In the genomic region with DNA sequence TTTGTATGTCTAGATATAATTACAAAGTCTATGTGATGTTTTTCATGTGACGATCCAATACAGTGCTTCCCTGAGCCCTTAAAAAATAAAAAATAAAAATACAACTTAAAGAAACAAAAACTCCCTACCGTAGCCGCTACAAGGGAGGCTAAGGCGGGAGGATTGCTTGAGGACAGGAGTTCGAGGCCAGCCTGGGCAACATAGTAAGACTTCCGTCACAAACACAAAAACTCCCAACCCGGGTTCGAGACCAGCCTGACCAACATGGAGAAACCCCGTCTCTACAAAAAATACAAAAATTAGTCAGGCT, we compare ENCODE assay signal across 1 cellular context.
TF ChIP-seq lines count a peak whose summit lies in the region.

No MANE protein-coding gene starts in this region.

TF ChIP-seq in IMR-90, 13 proteins besides CTCF, POLR2A, EP300 and RAD21:
- TF ChIP-seq MXI1 (IDR thresholded peaks at IDR 0.05; ENCODE audit: borderline replicate concordance, low read depth, low read length): no peak
- TF ChIP-seq MAZ (IDR thresholded peaks at IDR 0.05; ENCODE audit: borderline replicate concordance, low read depth, low read length): no peak
- no peak for TF ChIP-seq MAFK (IDR thresholded peaks at IDR 0.05; ENCODE audit: low read depth, low read length)
